20 cellular contexts compared by ENCODE assay signal in the genomic region with DNA sequence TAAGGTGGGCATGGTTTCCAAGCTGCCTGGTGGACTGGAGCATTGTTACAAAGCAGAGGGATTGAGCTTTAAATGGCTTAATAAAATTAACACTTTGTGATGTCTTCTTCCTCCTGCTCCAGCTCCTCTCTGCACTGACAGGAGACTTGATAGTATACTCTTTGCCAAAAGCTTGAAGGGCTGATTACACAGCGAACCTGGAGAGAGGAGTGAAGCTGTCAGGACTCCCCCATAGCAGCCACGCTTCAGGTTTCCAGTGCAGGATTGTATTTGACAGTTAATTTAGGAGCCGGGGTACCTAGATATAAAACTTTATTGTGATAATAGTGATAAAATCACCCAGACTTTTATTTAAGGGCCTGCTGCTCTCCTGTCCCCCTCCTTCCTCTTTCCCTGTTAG. TPM values are rescaled to one million over a fixed set of nuclear protein-coding genes. Genes with fewer than 3 reads are reported as not detected.
A peak's percentile ranks its signal among the peaks of the same experiment; 100 is the strongest.
DNase-seq lines count a peak whose midpoint lies in the region; ATAC-seq, FAIRE-seq and TF ChIP-seq lines count a peak whose summit lies in the region.
"Had no signal": no experiment of that assay in that cellular context is flagged by ENCODE, and none has a peak within 500 bp of the region (broad histone marks: within the 10 kb centered on the region; RNA-seq: fewer than 3 reads in every experiment).

No MANE protein-coding gene starts in this region.

- no peak overlapping the region for H3K4me3 Mint-ChIP-seq in nephron progenitor cell
- no peak overlapping the region for H3K4me3 Mint-ChIP-seq in type B pancreatic cell
- H3K4me3 Mint-ChIP-seq: CD4-positive, alpha-beta memory T cell had no signal

- H3K27ac ChIP-seq in left ventricle myocardium inferior (replicated peaks): no peak overlapping the region
- H3K27ac ChIP-seq: GM23248 had no signal

- no peak for TF ChIP-seq CTCF in left ventricle myocardium inferior (IDR thresholded peaks at IDR 0.05; ENCODE audit: borderline replicate concordance)
- no peak for TF ChIP-seq CTCF in nephron progenitor cell (IDR thresholded peaks at IDR 0.05)
- TF ChIP-seq CTCF in type B pancreatic cell (conservative IDR thresholded peaks at IDR 0.05): no peak

- H3K36me3 ChIP-seq in left ventricle myocardium inferior: no peaks in the 10 kb centered on the region

- H3K4me1 ChIP-seq in left ventricle myocardium inferior: peaks cover 23% of the 10 kb centered on the region

- intact Hi-C loops in Right ventricle myocardium superior (cut with DNase I): no loop called here
- intact Hi-C loops in left ventricle myocardium inferior (cut with micrococcal nuclease): no loop called here

- H3K9me3 Mint-ChIP-seq in nephron progenitor cell: no peaks in the 10 kb centered on the region
- H3K9me3 Mint-ChIP-seq in type B pancreatic cell: peaks cover 5% of the 10 kb centered on the region

- H3K36me3 Mint-ChIP-seq in nephron progenitor cell (ENCODE audit: low read depth): no peaks in the 10 kb centered on the region
- peaks cover 5% of the 10 kb centered on the region for H3K36me3 Mint-ChIP-seq in type B pancreatic cell

- no peak for TF ChIP-seq POLR2A in GM12892 (IDR thresholded peaks at IDR 0.05; ENCODE audit: low read depth, low read length)

- peak; percentile 53 for ATAC-seq in Right ventricle myocardium superior (ENCODE audit: poor library complexity)
- ATAC-seq: HCT116 had no signal

- peak; percentile 69 for FAIRE-seq in GM12892 (lab: Jason Lieb, UNC)
- FAIRE-seq in RCC 7860 (lab: Jason Lieb, UNC): no peak
- FAIRE-seq: G401.6, GM19239, H1 had no signal

- H3K4me1 Mint-ChIP-seq in nephron progenitor cell: peaks cover 8% of the 10 kb centered on the region
- peaks cover 11% of the 10 kb centered on the region for H3K4me1 Mint-ChIP-seq in type B pancreatic cell (ENCODE audit: unreplicated experiment)

- H3K4me3 ChIP-seq in left ventricle myocardium inferior: no peak overlapping the region
- H3K4me3 ChIP-seq: GM23248 had no signal

- no peaks in the 10 kb centered on the region for H3K27me3 Mint-ChIP-seq in nephron progenitor cell (ENCODE audit: low read depth, poor library complexity)
- no peaks in the 10 kb centered on the region for H3K27me3 Mint-ChIP-seq in type B pancreatic cell
- H3K27me3 Mint-ChIP-seq: CD4-positive, alpha-beta memory T cell had no signal

- DNase-seq in Right ventricle myocardium superior (no peak), left ventricle myocardium inferior (no peak), GM12892 (ENCODE audit: insufficient read length) (no peak), cerebellar cortex (ENCODE audit: low spot score) (peak; percentile 28), nephron progenitor cell (no peak), RCC 7860 (ENCODE audit: low spot score) (no peak), type B pancreatic cell (ENCODE audit: extremely low spot score, unreplicated experiment) (no peak), NK-92 (lab: John Stamatoyannopoulos, UW; ENCODE audit: unreplicated experiment) (no peak)
- DNase-seq: C1 segment of cervical spinal cord; Calu3; CD4-positive, alpha-beta memory T cell; COR-L47; DMS53; DMS79 treated with DMSO at 0.1 percent for 48 hours; GM23248; H7 had no signal

- no peaks in the 10 kb centered on the region for H3K27me3 ChIP-seq in left ventricle myocardium inferior (ENCODE audit: low read depth)

- H3K27ac Mint-ChIP-seq in nephron progenitor cell (peak overlapping the region; percentile 75), type B pancreatic cell (no peak overlapping the region)

- H3K9me3 ChIP-seq in left ventricle myocardium inferior (replicated peaks): no peaks in the 10 kb centered on the region

RNA-seq across cellular contexts. Expression of a gene that starts 50.0 kb away (rescaled TPM):
- total RNA-seq in Right ventricle myocardium superior (34.0 TPM), left ventricle myocardium inferior (42.3 TPM), type B pancreatic cell (ENCODE audit: low replicate concordance) (46.0 and 70.6 TPM in 2 replicates)
- polyA plus RNA-seq in GM12892 (2012; ENCODE audit: missing spikeins): 22.2 TPM
